Comparison of ENCODE assay signal across 30 cellular contexts in the genomic region with DNA sequence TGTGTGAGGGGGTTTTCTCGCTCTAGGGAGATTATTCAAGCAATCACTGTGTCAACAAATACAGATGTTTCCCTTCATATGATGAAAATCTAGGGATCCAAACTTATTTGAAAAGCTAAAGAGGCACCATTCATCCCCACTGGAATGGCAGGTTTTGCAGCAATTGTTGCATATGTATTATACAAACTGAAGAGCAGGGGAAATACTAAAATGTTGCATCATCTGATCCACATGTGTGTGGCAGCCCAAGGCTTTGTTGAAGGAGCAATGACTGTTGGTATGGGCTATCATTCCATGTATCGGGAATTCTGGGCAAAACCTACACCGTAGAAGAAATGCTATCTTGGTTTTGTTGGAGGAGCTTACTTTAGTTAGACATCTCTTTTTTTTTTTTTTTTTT. TPM values are rescaled to one million over a fixed set of nuclear protein-coding genes. Genes with fewer than 3 reads are reported as not detected.
DNase-seq lines count a peak whose midpoint lies in the region; ATAC-seq and TF ChIP-seq lines count a peak whose summit lies in the region.
"Had no signal": no experiment of that assay in that cellular context is flagged by ENCODE, and none has a peak within 500 bp of the region (broad histone marks: within the 10 kb centered on the region; RNA-seq: fewer than 3 reads in every experiment).

No MANE protein-coding gene starts in this region.

- ATAC-seq in PC-3: no peak
- ATAC-seq in stimulated activated naive B cell treated with anti-CD40 and anti-IgM and Interleukin-4, amounts not matched to agents 10 μg/mL and 1 μg/mL and 100 μg/mL, for 72 hours (replicated peaks): no peak
- ATAC-seq: gastroesophageal sphincter, GM12878, Panc1, upper lobe of right lung had no signal

- no peak overlapping the region for H2AFZ ChIP-seq in PC-3 (ENCODE audit: low read length)
- H2AFZ ChIP-seq: hepatocyte had no signal

- intact Hi-C loops in PC-3 (cut with micrococcal nuclease): no loop called here
- intact Hi-C loops in activated T-helper 2 cell treated with anti-CD3 and anti-CD28 coated beads, Interferon-gamma antibody, Interleukin-2, Interleukin-4, amounts not matched to agents 10 μg/mL and 5 μg/mL and 100 μg/mL, durations not matched to agents 14 hours and 24 hours and 36 hours (cut with micrococcal nuclease): no loop called here

- H3K9ac ChIP-seq in PC-3 (ENCODE audit: low read length): no peak overlapping the region

- no peaks in the 10 kb centered on the region for H3K27me3 ChIP-seq in PC-3 (ENCODE audit: low read length)
- H3K27me3 ChIP-seq: esophagus squamous epithelium, gastroesophageal sphincter, hepatocyte, ovary, suprapubic skin, upper lobe of right lung had no signal

- H3F3A ChIP-seq in PC-3 (ENCODE audit: low read length, unreplicated experiment): peaks cover 5% of the 10 kb centered on the region

- no peaks in the 10 kb centered on the region for H3K9me3 ChIP-seq in PC-3 (ENCODE audit: low read length)
- H3K9me3 ChIP-seq: esophagus squamous epithelium, gastroesophageal sphincter, ovary, suprapubic skin, upper lobe of right lung had no signal

- H3K27me3 Mint-ChIP-seq in stimulated activated naive B cell treated with anti-CD40 and anti-IgM and Interleukin-4, amounts not matched to agents 10 μg/mL and 1 μg/mL and 100 μg/mL, for 72 hours: peaks cover 2 to 12% of the 10 kb centered on the region in 2 donors
- peaks cover 35% of the 10 kb centered on the region for H3K27me3 Mint-ChIP-seq in activated T-helper 2 cell treated with anti-CD3 and anti-CD28 coated beads, Interferon-gamma antibody, Interleukin-2, Interleukin-4, amounts not matched to agents 10 μg/mL and 5 μg/mL and 100 μg/mL, durations not matched to agents 14 hours and 24 hours and 36 hours (ENCODE audit: low read depth)

- no peak overlapping the region for H3K27ac ChIP-seq in PC-3 (ENCODE audit: low read length)
- H3K27ac ChIP-seq: C4-2B, esophagus squamous epithelium, gastroesophageal sphincter, hepatocyte, ovary, suprapubic skin, upper lobe of right lung had no signal

- peaks cover 30% of the 10 kb centered on the region for H3K4me1 ChIP-seq in PC-3 (ENCODE audit: insufficient read depth, low read length)

- no peaks in the 10 kb centered on the region for H3K9me3 Mint-ChIP-seq in stimulated activated naive B cell treated with anti-CD40 and anti-IgM and Interleukin-4, amounts not matched to agents 10 μg/mL and 1 μg/mL and 100 μg/mL, for 72 hours
- H3K9me3 Mint-ChIP-seq in activated T-helper 2 cell treated with anti-CD3 and anti-CD28 coated beads, Interferon-gamma antibody, Interleukin-2, Interleukin-4, amounts not matched to agents 10 μg/mL and 5 μg/mL and 100 μg/mL, durations not matched to agents 14 hours and 24 hours and 36 hours: peaks cover 12% of the 10 kb centered on the region
- H3K9me3 Mint-ChIP-seq: H9 had no signal

- peak overlapping the region; percentile 20 for H3K27ac Mint-ChIP-seq in stimulated activated naive B cell treated with anti-CD40 and anti-IgM and Interleukin-4, amounts not matched to agents 10 μg/mL and 1 μg/mL and 100 μg/mL, for 72 hours
- no peak overlapping the region for H3K27ac Mint-ChIP-seq in activated T-helper 2 cell treated with anti-CD3 and anti-CD28 coated beads, Interferon-gamma antibody, Interleukin-2, Interleukin-4, amounts not matched to agents 10 μg/mL and 5 μg/mL and 100 μg/mL, durations not matched to agents 14 hours and 24 hours and 36 hours
- H3K27ac Mint-ChIP-seq: nephron progenitor cell had no signal

- DNase-seq in NCI-H526 (lab: John Stamatoyannopoulos, UW): peak; percentile 5 to 17
- DNase-seq in NCI-H526 treated with DMSO at 0.1 percent for 48 hours (lab: John Stamatoyannopoulos, UW): no peak
- peak; percentile 58 for DNase-seq in PC-3
- DNase-seq in epithelial cell of esophagus (ENCODE audit: low read depth): peak; percentile 82
- no peak for DNase-seq in stimulated activated naive B cell treated with anti-CD40 and anti-IgM and Interleukin-4, amounts not matched to agents 10 μg/mL and 1 μg/mL and 100 μg/mL, for 72 hours
- DNase-seq in activated T-helper 2 cell treated with anti-CD3 and anti-CD28 coated beads, Interferon-gamma antibody, Interleukin-2, Interleukin-4, amounts not matched to agents 10 μg/mL and 5 μg/mL and 100 μg/mL, durations not matched to agents 14 hours and 24 hours and 36 hours (ENCODE audit: low spot score): no peak
- DNase-seq in NCI-H2107 (lab: John Stamatoyannopoulos, UW): no peak
- no peak for DNase-seq in putamen (ENCODE audit: low spot score)
- DNase-seq: 8988T; activated CD4-positive, alpha-beta T cell treated with anti-CD3 and anti-CD28 coated beads, Interleukin-2, amount 50 U/mL, for 48 hours; activated CD4-positive, CD25-positive, alpha-beta regulatory T cell treated with anti-CD3 and anti-CD28 coated beads, Interleukin-2, amount 50 U/mL, for 72 hours; activated T-cell treated with anti-CD3 and anti-CD28 coated beads, Interleukin-2, amount 50 U/mL, for 48 hours; central memory CD4-positive, alpha-beta T cell; esophagus squamous epithelium; H9; NCI-H1436 treated with DMSO at 0.1 percent for 48 hours; NCI-H2081 treated with DMSO at 0.1 percent for 48 hours; nephron progenitor cell; ovary; SHP77; stimulated activated naive CD4-positive, alpha-beta T cell; T-helper 2 cell; upper lobe of right lung had no signal

- CTCF ChIA-PET in PC-3 (lab: Charles Lee): no interaction called here

- no peaks in the 10 kb centered on the region for H3K36me3 Mint-ChIP-seq in stimulated activated naive B cell treated with anti-CD40 and anti-IgM and Interleukin-4, amounts not matched to agents 10 μg/mL and 1 μg/mL and 100 μg/mL, for 72 hours
- H3K36me3 Mint-ChIP-seq in activated T-helper 2 cell treated with anti-CD3 and anti-CD28 coated beads, Interferon-gamma antibody, Interleukin-2, Interleukin-4, amounts not matched to agents 10 μg/mL and 5 μg/mL and 100 μg/mL, durations not matched to agents 14 hours and 24 hours and 36 hours (ENCODE audit: low read depth): no peaks in the 10 kb centered on the region

- no peaks in the 10 kb centered on the region for H3K79me2 ChIP-seq in PC-3 (ENCODE audit: low read length)
- H3K79me2 ChIP-seq: hepatocyte had no signal

- no peak overlapping the region for H3K4me2 ChIP-seq in PC-3 (ENCODE audit: low read length)
- H3K4me2 ChIP-seq: hepatocyte had no signal

- H3K36me3 ChIP-seq in PC-3 (ENCODE audit: low read depth, low read length): no peaks in the 10 kb centered on the region
- H3K36me3 ChIP-seq: esophagus squamous epithelium, gastroesophageal sphincter, ovary, suprapubic skin, upper lobe of right lung had no signal

- H3K4me3 ChIP-seq in PC-3 (ENCODE audit: low read length) (no peak overlapping the region), epithelial cell of esophagus (ENCODE audit: low read length) (no peak overlapping the region)
- H3K4me3 ChIP-seq: esophagus squamous epithelium, gastroesophageal sphincter, GM12878, hepatocyte, ovary, suprapubic skin, upper lobe of right lung had no signal

- TF ChIP-seq CTCF in PC-3 (conservative IDR thresholded peaks at IDR 0.05; ENCODE audit: low read depth, low read length) (no peak), epithelial cell of esophagus (IDR thresholded peaks at IDR 0.05; ENCODE audit: insufficient read depth, low read depth, low read length, missing control alignments) (no peak)

- H3K9me2 ChIP-seq in PC-3 (replicated peaks; ENCODE audit: low read length): no peaks in the 10 kb centered on the region

- H3K4me3 Mint-ChIP-seq in stimulated activated naive B cell treated with anti-CD40 and anti-IgM and Interleukin-4, amounts not matched to agents 10 μg/mL and 1 μg/mL and 100 μg/mL, for 72 hours: no peak overlapping the region
- no peak overlapping the region for H3K4me3 Mint-ChIP-seq in activated T-helper 2 cell treated with anti-CD3 and anti-CD28 coated beads, Interferon-gamma antibody, Interleukin-2, Interleukin-4, amounts not matched to agents 10 μg/mL and 5 μg/mL and 100 μg/mL, durations not matched to agents 14 hours and 24 hours and 36 hours (ENCODE audit: low read depth)
- H3K4me3 Mint-ChIP-seq: H9, nephron progenitor cell had no signal

- no peaks in the 10 kb centered on the region for H4K20me1 ChIP-seq in PC-3 (ENCODE audit: low read length)

- H3K4me1 Mint-ChIP-seq in stimulated activated naive B cell treated with anti-CD40 and anti-IgM and Interleukin-4, amounts not matched to agents 10 μg/mL and 1 μg/mL and 100 μg/mL, for 72 hours: peaks cover 16 to 19% of the 10 kb centered on the region in 2 donors
- H3K4me1 Mint-ChIP-seq in activated T-helper 2 cell treated with anti-CD3 and anti-CD28 coated beads, Interferon-gamma antibody, Interleukin-2, Interleukin-4, amounts not matched to agents 10 μg/mL and 5 μg/mL and 100 μg/mL, durations not matched to agents 14 hours and 24 hours and 36 hours (ENCODE audit: low read depth): peaks cover 22% of the 10 kb centered on the region

- POLR2A ChIA-PET in PC-3 (lab: Charles Lee; ENCODE audit: unreplicated experiment): interaction anchor here (0.6 kb wide), 1 partner anchor 32 kb away, joined by 8 read pairs; no protein-coding TSS in a partner anchor

- no TSS peak for BruUV-seq in PC-3 (replicated peaks; lab: Mats Ljungman, UMichigan)

RNA-seq across cellular contexts. Expression of a gene that starts 4.1 kb away (rescaled TPM):
- total RNA-seq in PC-3 (2014; rRNA removed): 16.2 and 17.7 TPM in 2 replicates
- total RNA-seq in activated T-helper 2 cell treated with anti-CD3 and anti-CD28 coated beads, Interferon-gamma antibody, Interleukin-2, Interleukin-4, amounts not matched to agents 10 μg/mL and 5 μg/mL and 100 μg/mL, durations not matched to agents 14 hours and 24 hours and 36 hours: 10.1 and 13.3 TPM in 2 replicates

RNA-seq across cellular contexts. Expression of a gene that starts 13.8 kb away (rescaled TPM):
- total RNA-seq in PC-3 (2014; rRNA removed): 0.80 and 1.1 TPM in 2 replicates
- 0.30 and 0.37 TPM in 2 replicates for total RNA-seq in activated T-helper 2 cell treated with anti-CD3 and anti-CD28 coated beads, Interferon-gamma antibody, Interleukin-2, Interleukin-4, amounts not matched to agents 10 μg/mL and 5 μg/mL and 100 μg/mL, durations not matched to agents 14 hours and 24 hours and 36 hours
- total RNA-seq: skeletal muscle tissue had no signal

RNA-seq across cellular contexts. Expression of a gene that starts 51.3 kb away (rescaled TPM):
- 86.8 and 95.8 TPM in 2 replicates for total RNA-seq in PC-3 (2014; rRNA removed)
- total RNA-seq in activated T-helper 2 cell treated with anti-CD3 and anti-CD28 coated beads, Interferon-gamma antibody, Interleukin-2, Interleukin-4, amounts not matched to agents 10 μg/mL and 5 μg/mL and 100 μg/mL, durations not matched to agents 14 hours and 24 hours and 36 hours: 67.9 and 73.0 TPM in 2 replicates

Comparison
In these comparisons a context has a peak if more than half of its experiments do, and no peak if none do; other contexts are left out.
1. DNase-seq: peak in NCI-H526 (2 of 2), PC-3 (single experiment) and epithelial cell of esophagus (single experiment); none in NCI-H526 treated with DMSO at 0.1 percent for 48 hours (single experiment), stimulated activated naive B cell treated with anti-CD40 and anti-IgM and Interleukin-4, amounts not matched to agents 10 μg/mL and 1 μg/mL and 100 μg/mL, for 72 hours (single experiment), activated T-helper 2 cell treated with anti-CD3 and anti-CD28 coated beads, Interferon-gamma antibody, Interleukin-2, Interleukin-4, amounts not matched to agents 10 μg/mL and 5 μg/mL and 100 μg/mL, durations not matched to agents 14 hours and 24 hours and 36 hours (single experiment), NCI-H2107 (single experiment) and putamen (single experiment).